8 cellular contexts compared by ENCODE assay signal in genomic region chr17:68248199-68248825, GRCh38. TPM values are rescaled to one million over a fixed set of nuclear protein-coding genes. Genes with fewer than 3 reads are reported as not detected.
DNase-seq lines count a peak whose midpoint lies in the region; ATAC-seq and TF ChIP-seq lines count a peak whose summit lies in the region.

No MANE protein-coding gene starts in this region.

- H3K4me1 ChIP-seq in Karpas-422 (ENCODE audit: low read length) = peaks cover 70% of the 10 kb centered on the region
- peaks cover 15% of the 10 kb centered on the region for H3K4me1 ChIP-seq in psoas muscle

- ATAC-seq in GM21717 (IDR thresholded peaks at IDR 0.05; ENCODE audit: unreplicated experiment) = peak; percentile 40
- peak; percentile 43 to 69 for ATAC-seq in left cardiac atrium
- ATAC-seq in psoas muscle = peak in 3 of 4 donors; percentile 43 to 47 (median 46)

- H3K27ac Mint-ChIP-seq in activated naive CD8-positive, alpha-beta T cell treated with anti-CD3 and anti-CD28 coated beads for 36 hours = peak overlapping the region; percentile 99

- no peaks in the 10 kb centered on the region for H4K20me1 ChIP-seq in Karpas-422 (ENCODE audit: insufficient read depth, low read depth, low read length)

- H3K9ac ChIP-seq in Karpas-422 (ENCODE audit: low read length) = peak overlapping the region; percentile 91

- peak overlapping the region; percentile 76 for H3K4me2 ChIP-seq in Karpas-422 (ENCODE audit: low read depth, low read length, poor library complexity, severe bottlenecking)

- H3K36me3 Mint-ChIP-seq in activated naive CD8-positive, alpha-beta T cell treated with anti-CD3 and anti-CD28 coated beads for 36 hours = peaks cover 33% of the 10 kb centered on the region

- peaks cover 49% of the 10 kb centered on the region for H3K4me1 Mint-ChIP-seq in activated naive CD8-positive, alpha-beta T cell treated with anti-CD3 and anti-CD28 coated beads for 36 hours

- peaks cover 53% of the 10 kb centered on the region for H3K79me2 ChIP-seq in Karpas-422 (ENCODE audit: low read length)

- H3K27me3 ChIP-seq in Karpas-422 (ENCODE audit: low read length) = no peaks in the 10 kb centered on the region
- H3K27me3 ChIP-seq in psoas muscle (ENCODE audit: insufficient read depth in 3 of 3, low read length in 2 of 3) = no peaks in the 10 kb centered on the region

- H3K4me3 ChIP-seq in Karpas-422 (ENCODE audit: low read length) (peak overlapping the region; percentile 78), psoas muscle (peak overlapping the region; percentile 85)

- no peaks in the 10 kb centered on the region for H3K9me3 ChIP-seq in Karpas-422 (ENCODE audit: low read length)
- no peaks in the 10 kb centered on the region for H3K9me3 ChIP-seq in psoas muscle

- peaks cover 32% of the 10 kb centered on the region; the same call in 1 of the 2 replicates for H3K36me3 ChIP-seq in Karpas-422 (ENCODE audit: insufficient read depth, low read length)
- H3K36me3 ChIP-seq in psoas muscle (ENCODE audit: insufficient read depth in 1 of 2, low read depth in 1 of 2) = peaks cover 0 to 32% of the 10 kb centered on the region in 2 donors

- H3K4me3 Mint-ChIP-seq in activated naive CD8-positive, alpha-beta T cell treated with anti-CD3 and anti-CD28 coated beads for 36 hours = peak overlapping the region; percentile 93

- intact Hi-C loops in left cardiac atrium (cut with DNase I) = loop anchor here in 1 of 2 donors (5.0 kb wide), 1 partner anchor 41 kb away; no protein-coding TSS in a partner anchor
- intact Hi-C loops in psoas muscle (cut with DNase I) = loop anchor here in 1 of 2 donors (5.0 kb wide), 1 partner anchor 41 kb away; no protein-coding TSS in a partner anchor

- WGBS in psoas muscle, 3 donors = 1 to 2% (median 1%) methylated on average over 19 of the region's 19 CpGs

- H3K9me2 ChIP-seq in Karpas-422 (replicated peaks; ENCODE audit: insufficient read depth, low read length) = no peaks in the 10 kb centered on the region

- H3K27me3 Mint-ChIP-seq in activated naive CD8-positive, alpha-beta T cell treated with anti-CD3 and anti-CD28 coated beads for 36 hours = no peaks in the 10 kb centered on the region

- TF ChIP-seq CTCF in psoas muscle (IDR thresholded peaks at IDR 0.05) = no peak

- peak overlapping the region; percentile 98 for H3K27ac ChIP-seq in Karpas-422 (ENCODE audit: low read length)
- H3K27ac ChIP-seq in psoas muscle = peak overlapping the region; percentile 94

- DNase-seq in DMS79 treated with DMSO at 0.1 percent for 48 hours (lab: John Stamatoyannopoulos, UW) (peak; percentile 13), DMS79 (lab: John Stamatoyannopoulos, UW) (no peak), Karpas-422 (no peak), left cardiac atrium (peak; percentile 78), psoas muscle (no peak), islet precursor cell (no peak)
- DNase-seq in activated naive CD8-positive, alpha-beta T cell treated with anti-CD3 and anti-CD28 coated beads for 36 hours = no peak

- no peak overlapping the region for H2AFZ ChIP-seq in Karpas-422 (ENCODE audit: low read length)

- H3K9me3 Mint-ChIP-seq in activated naive CD8-positive, alpha-beta T cell treated with anti-CD3 and anti-CD28 coated beads for 36 hours = no peaks in the 10 kb centered on the region

RNA-seq across cellular contexts. Expression of gene AMZ2, which starts 0.5 kb away (rescaled TPM):
- total RNA-seq in Karpas-422 (2014; rRNA removed; shearing (Covaris generic); ENCODE audit: low replicate concordance) = 66.7 and 136 TPM in 2 replicates
- total RNA-seq in activated naive CD8-positive, alpha-beta T cell treated with anti-CD3 and anti-CD28 coated beads for 36 hours = 100 to 1,000 TPM; 120 to 134 TPM
- 10 to 100 TPM; 71.1 to 77.5 TPM for total RNA-seq in left cardiac atrium
- 100 to 1,000 TPM in 2 of 4 donors, 10 to 100 TPM in 2; 71.6 to 121 (median 91.8) TPM for total RNA-seq in psoas muscle
- 100 to 1,000 TPM in 1 of 3 donors, 10 to 100 TPM in 2; 31.1 to 105 (median 53.6) TPM for polyA plus RNA-seq in psoas muscle

RNA-seq across cellular contexts. Expression of gene SLC16A6, which starts 42.6 kb away (rescaled TPM):
- 44.7 and 59.9 TPM in 2 replicates for total RNA-seq in Karpas-422 (2014; rRNA removed; shearing (Covaris generic); ENCODE audit: low replicate concordance)
- 1 to 10 TPM; 5.9 to 6.0 TPM for total RNA-seq in activated naive CD8-positive, alpha-beta T cell treated with anti-CD3 and anti-CD28 coated beads for 36 hours
- total RNA-seq in left cardiac atrium (1 to 10 TPM in 1 of 2 donors, under 1 TPM in 1; 0.62 to 1.4 TPM), psoas muscle (10 to 100 TPM in 1 of 4 donors, 1 to 10 TPM in 2, under 1 TPM in 1; 0.82 to 47.7 (median 6.4) TPM)
- 10 to 100 TPM in 1 of 3 donors, under 1 TPM in 2; 0.75 to 31.1 (median 0.86) TPM for polyA plus RNA-seq in psoas muscle

RNA-seq across cellular contexts. Expression of gene ARSG, which starts 43.0 kb away (rescaled TPM):
- total RNA-seq in Karpas-422 (2014; rRNA removed; shearing (Covaris generic); ENCODE audit: low replicate concordance) = 47.1 and 63.2 TPM in 2 replicates
- 1 to 10 TPM; 5.0 to 5.2 TPM for total RNA-seq in activated naive CD8-positive, alpha-beta T cell treated with anti-CD3 and anti-CD28 coated beads for 36 hours
- total RNA-seq in left cardiac atrium = 1 to 10 TPM; 5.9 to 6.9 TPM
- 1 to 10 TPM; 2.1 to 6.1 (median 3.1) TPM for total RNA-seq in psoas muscle
- polyA plus RNA-seq in psoas muscle = 1 to 10 TPM; 1.7 to 3.7 (median 1.9) TPM

Comparison
In these comparisons a context has a peak if more than half of its experiments do, and no peak if none do; other contexts are left out.
1. DNase-seq: peak in DMS79 treated with DMSO at 0.1 percent for 48 hours (single experiment) and left cardiac atrium (single experiment); none in DMS79 (single experiment), Karpas-422 (single experiment), activated naive CD8-positive, alpha-beta T cell treated with anti-CD3 and anti-CD28 coated beads for 36 hours (single experiment), psoas muscle (0 of 2) and islet precursor cell (single experiment).
2. Peak in every context shown above with its lines, with median percentiles within 50 percentile points of each other: ATAC-seq.